ENCODE assay signal across 14 cellular contexts in genomic region chr9:103361906-103362305, GRCh38.
DNase-seq lines count a peak whose midpoint lies in the region; ATAC-seq, FAIRE-seq and TF ChIP-seq lines count a peak whose summit lies in the region.
"Had no signal": no experiment of that assay in that cellular context is flagged by ENCODE, and none has a peak within 500 bp of the region (broad histone marks: within the 10 kb centered on the region; RNA-seq: fewer than 3 reads in every experiment).

No MANE protein-coding gene starts in this region.

- H3K36me3 ChIP-seq in bronchial epithelial cell (ENCODE audit: control insufficient read depth, insufficient read depth, low read length), result no peaks in the 10 kb centered on the region
- H3K36me3 ChIP-seq: BE2C had no signal

- TF ChIP-seq CTCF in bronchial epithelial cell (IDR thresholded peaks at IDR 0.05; ENCODE audit: insufficient read depth, low read length, severe bottlenecking), result no peak

- no peaks in the 10 kb centered on the region for H3K27me3 ChIP-seq in bronchial epithelial cell (ENCODE audit: control insufficient read depth, insufficient read depth, low read length)
- H3K27me3 ChIP-seq: BE2C had no signal

- TF ChIP-seq POLR2A in H54 (IDR thresholded peaks at IDR 0.05; ENCODE audit: low read depth, low read length), result no peak

- ATAC-seq in GM21737 (IDR thresholded peaks at IDR 0.05; ENCODE audit: unreplicated experiment) (no peak), HG03571 (IDR thresholded peaks at IDR 0.05; ENCODE audit: unreplicated experiment) (no peak)
- ATAC-seq: GM23338 had no signal

- H3K4me3 ChIP-seq in bronchial epithelial cell (ENCODE audit: low read depth, low read length), result no peak overlapping the region
- H3K4me3 ChIP-seq: GM23338 had no signal

- DNase-seq in H54 (ENCODE audit: insufficient read length, low spot score) (no peak), NCI-H226 (peak; percentile 39), bronchial epithelial cell (ENCODE audit: low read depth) (peak; percentile 56), kidney tubule cell (ENCODE audit: low spot score) (peak; percentile 64), cardiac septum (ENCODE audit: low spot score) (no peak)
- DNase-seq: BE2C, DMS79, H9 had no signal

- intact Hi-C loops in cardiac septum (cut with DNase I), result no loop called here

- peak; percentile 84 for FAIRE-seq in H54 (lab: Jason Lieb, UNC)
- FAIRE-seq in bronchial epithelial cell (lab: Jason Lieb, UNC), result no peak
- FAIRE-seq: A204.1, G401.6, GM12891 had no signal

Comparison
In these comparisons a context has a peak if more than half of its experiments do, and no peak if none do; other contexts are left out.
1. DNase-seq: peak in NCI-H226 (single experiment), bronchial epithelial cell (single experiment) and kidney tubule cell (single experiment); none in H54 (single experiment) and cardiac septum (single experiment).